In genomic region chr11:57315491-57315890, GRCh38 we compare ENCODE assay signal across 11 cellular contexts. TPM values are rescaled to one million over a fixed set of nuclear protein-coding genes. Genes with fewer than 3 reads are reported as not detected.
A peak's percentile ranks its signal among the peaks of the same experiment; 100 is the strongest.
DNase-seq lines count a peak whose midpoint lies in the region; FAIRE-seq and TF ChIP-seq lines count a peak whose summit lies in the region.
"Had no signal": no experiment of that assay in that cellular context is flagged by ENCODE, and none has a peak within 500 bp of the region (broad histone marks: within the 10 kb centered on the region; RNA-seq: fewer than 3 reads in every experiment).

No MANE protein-coding gene starts in this region.

- H3K27ac ChIP-seq in muscle layer of duodenum (ENCODE audit: low read length): peak overlapping the region; percentile 5

- H3K9me3 ChIP-seq in muscle layer of duodenum (ENCODE audit: control insufficient read depth in 1 of 2, low read length in 2 of 2): no peaks in the 10 kb centered on the region
- H3K9me3 ChIP-seq: Peyer's patch had no signal

- in situ Hi-C loops in GM13977 (cut with MboI; ENCODE audit: low pct_unique_long_range_greater_than_20kb, low sequenced_read_pairs, unreplicated experiment): no loop called here

- TF ChIP-seq CTCF in choroid plexus epithelial cell (conservative IDR thresholded peaks at IDR 0.05; ENCODE audit: low read depth, low read length): no peak
- TF ChIP-seq CTCF in GM13977 (IDR thresholded peaks at IDR 0.05; ENCODE audit: extremely low read depth, insufficient read depth, missing control alignments): no peak

- DNase-seq in GDM1 (lab: John Stamatoyannopoulos, UW) (peak; percentile 15), LHCN-M2 (ENCODE audit: low read depth) (peak; percentile 56), choroid plexus epithelial cell (ENCODE audit: low read depth) (peak; percentile 82), DMS153 (lab: John Stamatoyannopoulos, UW) (no peak), H54 (ENCODE audit: insufficient read length, low spot score) (no peak), OCI-M2 (lab: John Stamatoyannopoulos, UW; ENCODE audit: unreplicated experiment) (no peak), GM13977 (ENCODE audit: low spot score) (no peak)
- DNase-seq: CD8-positive, alpha-beta memory T cell had no signal

- no peaks in the 10 kb centered on the region for H3K27me3 ChIP-seq in muscle layer of duodenum (ENCODE audit: low read depth, low read length)
- H3K27me3 ChIP-seq: Peyer's patch had no signal

- peaks cover 32 to 62% of the 10 kb centered on the region in 2 donors for H3K36me3 ChIP-seq in muscle layer of duodenum (ENCODE audit: control insufficient read depth in 1 of 2, insufficient read depth in 2 of 2, low read length in 2 of 2)

- no peak for FAIRE-seq in H54 (lab: Jason Lieb, UNC)

- TF ChIP-seq POLR2A in H54 (IDR thresholded peaks at IDR 0.05; ENCODE audit: low read depth, low read length): no peak

- H3K4me1 ChIP-seq in muscle layer of duodenum (ENCODE audit: control insufficient read depth in 1 of 2, insufficient read depth in 2 of 2, low read length in 2 of 2): peaks cover 33 to 68% of the 10 kb centered on the region in 2 donors

- H3K4me3 ChIP-seq in choroid plexus epithelial cell (ENCODE audit: low read depth, low read length) (no peak overlapping the region), muscle layer of duodenum (ENCODE audit: low read depth in 1 of 2, low read length in 2 of 2) (no peak overlapping the region)
- H3K4me3 ChIP-seq: Peyer's patch had no signal

RNA-seq across cellular contexts. Expression of gene TNKS1BP1, which starts 9.3 kb away (rescaled TPM):
- 95.9 and 114 TPM in 2 replicates for total RNA-seq in LHCN-M2 (2014; rRNA removed)
- polyA plus RNA-seq in LHCN-M2 (2012): 124 TPM

RNA-seq across cellular contexts. Expression of gene SSRP1, which starts 20.2 kb away (rescaled TPM):
- total RNA-seq in LHCN-M2 (2014; rRNA removed): 150 and 169 TPM in 2 replicates
- 126 TPM for polyA plus RNA-seq in LHCN-M2 (2012)

RNA-seq across cellular contexts. Expression of gene P2RX3, which starts 22.7 kb away (rescaled TPM):
- not detected in 2 replicates for total RNA-seq in LHCN-M2 (2014; rRNA removed)
- not detected for polyA plus RNA-seq in LHCN-M2 (2012)
- total RNA-seq: CD8-positive, alpha-beta memory T cell had no signal
- polyA plus RNA-seq: CD8-positive, alpha-beta memory T cell; esophagus had no signal

Comparison
In these comparisons a context has a peak if more than half of its experiments do, and no peak if none do; other contexts are left out.
1. DNase-seq: peak in GDM1 (single experiment), LHCN-M2 (single experiment) and choroid plexus epithelial cell (single experiment); none in DMS153 (single experiment), H54 (single experiment), OCI-M2 (single experiment) and GM13977 (single experiment).